In genomic region chr7:23012797-23013714, GRCh38 we compare ENCODE assay signal across 1 cellular context.
TF ChIP-seq lines count a peak whose summit lies in the region.

No MANE protein-coding gene starts in this region.

TF ChIP-seq in SK-N-SH, 30 proteins besides CTCF, POLR2A, EP300 and RAD21 (continued from another document):
- no peak for TF ChIP-seq RFX5 (IDR thresholded peaks at IDR 0.05; ENCODE audit: low read length)
- no peak for TF ChIP-seq MAX (IDR thresholded peaks at IDR 0.05; ENCODE audit: low read depth)
- no peak for TF ChIP-seq NFIC (IDR thresholded peaks at IDR 0.05; ENCODE audit: borderline replicate concordance)
- TF ChIP-seq NRF1 (IDR thresholded peaks at IDR 0.05; ENCODE audit: low read depth, low read length), result no peak
- no peak for TF ChIP-seq CHD2 (IDR thresholded peaks at IDR 0.05; ENCODE audit: low read length, partially characterized antibody)
- no peak for TF ChIP-seq ZBTB33 (IDR thresholded peaks at IDR 0.05; ENCODE audit: borderline replicate concordance, low read depth)
- no peak for TF ChIP-seq ELF1 (IDR thresholded peaks at IDR 0.05)
TF ChIP-seq in SK-N-SH: peak in this region for 0.
